32 cellular contexts compared by ENCODE assay signal in the genomic region with DNA sequence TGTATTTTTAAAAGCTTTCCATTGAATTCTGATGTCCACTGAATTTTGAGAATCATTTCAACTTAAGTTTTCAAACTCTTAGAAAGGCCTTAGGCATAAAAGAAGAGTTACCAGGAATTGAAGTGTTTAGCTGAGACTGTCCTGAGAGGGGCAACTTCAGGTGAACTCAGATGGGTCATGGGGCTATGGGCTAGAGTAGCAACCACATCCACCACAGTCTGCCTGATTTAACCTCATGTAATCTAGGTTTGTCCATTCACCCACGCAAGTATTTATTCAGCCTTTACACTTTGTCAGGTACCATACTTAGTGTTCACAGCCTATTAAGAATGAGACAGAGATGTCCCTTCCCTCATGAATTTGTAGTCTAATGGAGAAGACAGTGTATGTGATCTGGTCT.
"Had no signal": no experiment of that assay in that cellular context is flagged by ENCODE, and none has a peak within 500 bp of the region (broad histone marks: within the 10 kb centered on the region; RNA-seq: fewer than 3 reads in every experiment).

No MANE protein-coding gene starts in this region.

- H3K9me3 ChIP-seq: body of pancreas, colonic mucosa had no signal

- H3K4me3 Mint-ChIP-seq: activated B cell treated with CpG ODN at 0.5 μM for 24 hours; activated CD8-positive, alpha-beta T cell treated with anti-CD3 and anti-CD28 coated beads for 36 hours; activated naive CD8-positive, alpha-beta T cell; activated T-cell treated with anti-CD3 and anti-CD28 coated beads, Interleukin-2, amount 50 U/mL, for 4 hours; activated T-helper 17 cell treated with anti-CD3 and anti-CD28 coated beads, Interleukin-2, amount 50 U/mL, for 72 hours; T-helper 17 cell; T-helper 2 cell treated with Interferon-gamma antibody and Interleukin-4, amounts not matched to agents 5 μg/mL and 100 μg/mL, for 36 hours had no signal

- H3K27me3 ChIP-seq: body of pancreas, colonic mucosa, esophagus squamous epithelium, heart left ventricle had no signal

- H3K27ac Mint-ChIP-seq: activated B cell treated with CpG ODN at 0.5 μM for 24 hours; activated CD8-positive, alpha-beta T cell treated with anti-CD3 and anti-CD28 coated beads for 36 hours; activated naive CD8-positive, alpha-beta T cell; activated T-helper 17 cell treated with anti-CD3 and anti-CD28 coated beads, Interleukin-2, amount 50 U/mL, for 72 hours; T-helper 17 cell; T-helper 2 cell treated with Interferon-gamma antibody and Interleukin-4, amounts not matched to agents 5 μg/mL and 100 μg/mL, for 36 hours had no signal

- ATAC-seq: activated CD4-positive, CD25-positive, alpha-beta regulatory T cell treated with anti-CD3 and anti-CD28 coated beads, Interleukin-2, amount 50 U/mL, for 24 hours; activated CD8-positive, alpha-beta T cell treated with anti-CD3 and anti-CD28 coated beads for 36 hours; activated T-cell treated with anti-CD3 and anti-CD28 coated beads, Interleukin-2, amount 50 U/mL, for 4 hours; activated T-helper 17 cell treated with anti-CD3 and anti-CD28 coated beads, Interleukin-2, amount 50 U/mL, for 72 hours; body of pancreas; heart left ventricle; T-helper 17 cell had no signal

- H3K27ac ChIP-seq: body of pancreas, colonic mucosa, epithelial cell of prostate, esophagus squamous epithelium, heart left ventricle, WERI-Rb-1 had no signal

- DNase-seq: activated B cell treated with CpG ODN at 0.5 μM for 24 hours; activated CD4-positive, alpha-beta T cell treated with anti-CD3 and anti-CD28 coated beads for 48 hours; activated CD4-positive, alpha-beta T cell treated with anti-CD3 and anti-CD28 coated beads, Interleukin-2, amount 50 U/mL, for 1 hour; activated CD4-positive, alpha-beta T cell treated with anti-CD3 and anti-CD28 coated beads, Interleukin-2, amount 50 U/mL, for 48 hours; activated CD8-positive, alpha-beta memory T cell treated with anti-CD3 and anti-CD28 coated beads for 24 hours; activated CD8-positive, alpha-beta T cell treated with anti-CD3 and anti-CD28 coated beads for 36 hours; activated effector memory CD4-positive, alpha-beta T cell treated with Interleukin-2 at 50 U/mL for 16 hours; activated gamma-delta T cell treated with Interleukin-2 at 50 U/mL for 16 hours; activated naive CD4-positive, alpha-beta T cell treated with anti-CD3 and anti-CD28 coated beads, Interleukin-2, amount 50 U/mL, for 16 hours; activated naive CD4-positive, alpha-beta T cell treated with Interleukin-2 at 50 U/mL for 16 hours; activated T-cell treated with anti-CD3 and anti-CD28 coated beads, Interleukin-2, amount 50 U/mL, for 4 hours; amygdala; aorta; body of pancreas; central memory CD4-positive, alpha-beta T cell; cerebellar nuclear complex; colonic mucosa; effector CD8-positive, alpha-beta T cell; esophagus squamous epithelium; heart left ventricle; T-helper 1 cell; T-helper 17 cell; T1000; WERI-Rb-1 had no signal

- H3K27me3 Mint-ChIP-seq: activated B cell treated with CpG ODN at 0.5 μM for 24 hours; activated naive CD8-positive, alpha-beta T cell; activated T-helper 17 cell treated with anti-CD3 and anti-CD28 coated beads, Interleukin-2, amount 50 U/mL, for 72 hours; T-helper 17 cell had no signal

- H3K4me1 ChIP-seq: body of pancreas, colonic mucosa, esophagus squamous epithelium, heart left ventricle had no signal

- H3K36me3 ChIP-seq: colonic mucosa, esophagus squamous epithelium, heart left ventricle, WERI-Rb-1 had no signal

- H3K4me1 Mint-ChIP-seq: activated T-helper 17 cell treated with anti-CD3 and anti-CD28 coated beads, Interleukin-2, amount 50 U/mL, for 72 hours; T-helper 17 cell had no signal

- H3K4me3 ChIP-seq: body of pancreas, colonic mucosa, esophagus squamous epithelium, heart left ventricle had no signal

- H3K36me3 Mint-ChIP-seq: activated naive CD8-positive, alpha-beta T cell had no signal

- FAIRE-seq: endometrium, endothelial cell of umbilical vein, frontal cortex had no signal
